In the genomic region with DNA sequence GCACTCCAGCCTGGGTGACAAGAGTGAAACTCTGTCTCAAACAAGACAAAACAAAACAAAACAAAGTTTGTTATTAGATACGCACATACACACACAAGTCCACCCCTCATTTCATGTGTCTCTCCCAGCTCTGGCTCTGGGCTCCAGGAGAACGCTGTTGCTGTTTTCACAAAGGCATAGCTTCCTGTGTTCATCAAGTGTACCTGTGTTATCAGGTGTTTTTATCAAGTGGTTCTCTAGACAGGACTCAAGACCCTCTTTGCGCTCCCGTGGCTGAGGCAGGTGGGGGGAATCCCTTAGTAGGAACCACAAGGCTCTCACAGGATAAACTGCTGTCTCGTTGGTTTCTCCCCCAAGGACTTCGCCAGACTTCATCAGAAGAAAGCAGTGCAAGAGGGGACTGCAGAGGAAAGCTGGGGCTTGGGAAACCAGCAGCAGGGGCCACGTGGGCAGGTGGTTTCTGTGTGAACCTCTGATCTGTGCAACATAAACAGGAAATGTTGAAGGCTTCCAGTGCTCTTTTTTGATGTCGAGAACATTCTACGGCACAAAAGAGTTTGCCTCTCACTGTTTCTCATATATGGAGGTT, we compare ENCODE assay signal across 9 cellular contexts. TPM values are rescaled to one million over a fixed set of nuclear protein-coding genes. Genes with fewer than 3 reads are reported as not detected.
DNase-seq lines count a peak whose midpoint lies in the region; ATAC-seq, FAIRE-seq and TF ChIP-seq lines count a peak whose summit lies in the region.
"Had no signal": no experiment of that assay in that cellular context is flagged by ENCODE, and none has a peak within 500 bp of the region (broad histone marks: within the 10 kb centered on the region; RNA-seq: fewer than 3 reads in every experiment).

No MANE protein-coding gene starts in this region.

- H3K23ac ChIP-seq in H9 (ENCODE audit: insufficient read length, low read depth, low read length), result no peak overlapping the region

- no peak overlapping the region for H3K9ac ChIP-seq in H9 (ENCODE audit: extremely low read depth, insufficient read length, low read length)

- H3K79me1 ChIP-seq in H9 (ENCODE audit: insufficient read depth, low read depth, low read length, poor library complexity, severe bottlenecking), result no peaks in the 10 kb centered on the region

- no peak overlapping the region for H3K56ac ChIP-seq in H9 (ENCODE audit: insufficient read length, low read depth, low read length)

- WGBS in H9 (ENCODE audit: extremely low coverage, insufficient read length, low lambda C conversion rate), result no CpG with 5 or more reads among the region's 9 CpGs

- H3K4me1 Mint-ChIP-seq in H9, result peaks cover 21 to 38% of the 10 kb centered on the region in 2 experiments

- no peak overlapping the region for H3K27ac ChIP-seq in H9 (ENCODE audit: insufficient read length, low read depth, low read length)

- no peak for TF ChIP-seq CTCF in choroid plexus epithelial cell (conservative IDR thresholded peaks at IDR 0.05; ENCODE audit: low read depth, low read length)
- no peak for TF ChIP-seq CTCF in H9 (conservative IDR thresholded peaks at IDR 0.05)

- H3K18ac ChIP-seq in H9 (ENCODE audit: insufficient read length, low read depth, low read length), result no peak overlapping the region

- H3K4me2 ChIP-seq in H9 (ENCODE audit: insufficient read depth, insufficient read length, low read length), result no peak overlapping the region

- no peak overlapping the region for H2AK5ac ChIP-seq in H9 (ENCODE audit: insufficient read length, low read length)

- no peak overlapping the region for H2BK20ac ChIP-seq in H9 (ENCODE audit: low read depth, low read length, poor library complexity, severe bottlenecking)

- H4K20me1 ChIP-seq in H9 (ENCODE audit: control insufficient read depth, insufficient read depth, insufficient read length), result no peaks in the 10 kb centered on the region

- H3K9me3 Mint-ChIP-seq in H9, result no peaks in the 10 kb centered on the region
- H3K9me3 Mint-ChIP-seq: neural crest cell had no signal

- no peak overlapping the region for H2BK120ac ChIP-seq in H9 (ENCODE audit: low read depth, low read length, poor library complexity, severe bottlenecking)

- no peak overlapping the region for H4K5ac ChIP-seq in H9 (ENCODE audit: insufficient read length, low read depth, low read length)

- H3K4me3 Mint-ChIP-seq in H9, result no peak overlapping the region; a peak in 1 of 5 replicates
- H3K4me3 Mint-ChIP-seq: neural crest cell had no signal

- DNase-seq in left ventricle myocardium superior (no peak), Right ventricle myocardium superior (no peak), T-helper 22 cell (ENCODE audit: low read depth) (peak; percentile 86), choroid plexus epithelial cell (ENCODE audit: low read depth) (peak; percentile 71), AG08395 (ENCODE audit: low spot score) (no peak), urothelium cell line (ENCODE audit: low spot score) (no peak), H9 (no peak)
- DNase-seq in stimulated activated CD8-positive, alpha-beta memory T cell treated with anti-CD3 and anti-CD28 coated beads, Interleukin-15, amount 100 ng/mL, for 24 hours (ENCODE audit: low read depth), result peak; percentile 32

- no peak overlapping the region for H3K4me3 ChIP-seq in choroid plexus epithelial cell (ENCODE audit: low read depth, low read length)

- FAIRE-seq in urothelium cell line (lab: Jason Lieb, UNC), result no peak

- H3T11ph ChIP-seq in H9 (ENCODE audit: low read length), result no peak overlapping the region

- H4K8ac ChIP-seq in H9 (replicated peaks; ENCODE audit: insufficient read length, low read depth, low read length), result no peak overlapping the region

- no peak overlapping the region for H4K91ac ChIP-seq in H9 (ENCODE audit: insufficient read length, low read depth, low read length)

- H3K9me3 ChIP-seq in H9 (ENCODE audit: control insufficient read depth, low read depth, low read length), result no peaks in the 10 kb centered on the region

- no peaks in the 10 kb centered on the region; the same call in 1 of the 2 replicates for H3K27me3 ChIP-seq in H9 (ENCODE audit: insufficient read depth, low read length)

- intact Hi-C loops in left ventricle myocardium superior (cut with micrococcal nuclease) (no loop called here), Right ventricle myocardium superior (cut with DNase I) (no loop called here)

- H3K4ac ChIP-seq in H9 (ENCODE audit: low read depth, low read length), result no peak overlapping the region

- H2BK5ac ChIP-seq in H9 (ENCODE audit: insufficient read length, low read length), result no peak overlapping the region

- H3K14ac ChIP-seq in H9 (ENCODE audit: insufficient read depth, low read length), result no peak overlapping the region

- H2BK12ac ChIP-seq in H9 (ENCODE audit: insufficient read length, low read depth, low read length), result no peak overlapping the region

- peak; percentile 12 for ATAC-seq in left ventricle myocardium superior
- no peak for ATAC-seq in Right ventricle myocardium superior (ENCODE audit: poor library complexity)

- H3K27me3 Mint-ChIP-seq in H9 (ENCODE audit: low read depth), result peaks cover 24% of the 10 kb centered on the region

- H2BK15ac ChIP-seq in H9 (ENCODE audit: low read depth, low read length), result no peak overlapping the region

- peaks cover 6% of the 10 kb centered on the region; the same call in 1 of the 2 replicates for H3K4me1 ChIP-seq in H9 (ENCODE audit: insufficient read depth, low read length)

- H3K27ac Mint-ChIP-seq in H9, result no peak overlapping the region; a peak in 1 of 7 replicates

- H3K36me3 Mint-ChIP-seq in H9 (ENCODE audit: insufficient read depth in 1 of 3, low read depth in 3 of 3), result peaks cover 0 to 2% (median 0%) of the 10 kb centered on the region in 3 experiments; a peak in 1 of 7 replicates

- H3K23me2 ChIP-seq in H9 (ENCODE audit: insufficient read length, low read depth, low read length, poor library complexity, severe bottlenecking), result no peaks in the 10 kb centered on the region

- H2AFZ ChIP-seq in H9 (ENCODE audit: low read length), result no peak overlapping the region

- H3K79me2 ChIP-seq in H9 (ENCODE audit: insufficient read depth, low read length), result no peaks in the 10 kb centered on the region

RNA-seq across cellular contexts. Expression of a gene that starts 6.9 kb away (rescaled TPM):
- total RNA-seq in left ventricle myocardium superior, result 33.7 TPM
- 28.2 TPM for total RNA-seq in Right ventricle myocardium superior
- total RNA-seq in H9 (2021), result 38.3 and 38.8 TPM in 2 replicates

RNA-seq across cellular contexts. Expression of a gene that starts 33.7 kb away (rescaled TPM):
- total RNA-seq in left ventricle myocardium superior, result 603 TPM
- 322 TPM for total RNA-seq in Right ventricle myocardium superior
- total RNA-seq in H9 (2021), result not detected in 2 replicates

Comparison
In these comparisons a context has a peak if more than half of its experiments do, and no peak if none do; other contexts are left out.
1. DNase-seq: peak in T-helper 22 cell (single experiment), choroid plexus epithelial cell (single experiment) and stimulated activated CD8-positive, alpha-beta memory T cell treated with anti-CD3 and anti-CD28 coated beads, Interleukin-15, amount 100 ng/mL, for 24 hours (single experiment); none in left ventricle myocardium superior (single experiment), Right ventricle myocardium superior (single experiment), AG08395 (single experiment), urothelium cell line (single experiment) and H9 (single experiment).
2. RNA of a gene that starts 33.7 kb away (total RNA-seq): 603 TPM in left ventricle myocardium superior (single experiment) and 322 TPM in Right ventricle myocardium superior (single experiment); not detected in H9; every median in the first group is over 100 times any median in the second.